ENCODE assay signal across 15 cellular contexts in genomic region chr16:1037023-1037933, GRCh38. TPM values are rescaled to one million over a fixed set of nuclear protein-coding genes. Genes with fewer than 3 reads are reported as not detected.
DNase-seq lines count a peak whose midpoint lies in the region; ATAC-seq, FAIRE-seq and TF ChIP-seq lines count a peak whose summit lies in the region.
"Had no signal": no experiment of that assay in that cellular context is flagged by ENCODE, and none has a peak within 500 bp of the region (broad histone marks: within the 10 kb centered on the region; RNA-seq: fewer than 3 reads in every experiment).

No MANE protein-coding gene starts in this region.

- peak overlapping the region; percentile 96 for H2BK15ac ChIP-seq in neuronal stem cell (ENCODE audit: low read length)

- H3K4ac ChIP-seq in neuronal stem cell (ENCODE audit: low read length) = no peak overlapping the region

- DNase-seq in H54 (ENCODE audit: insufficient read length, low spot score) (peak; percentile 89), NT2/D1 (ENCODE audit: low read depth, low spot score) (no peak), dedifferentiated amniotic fluid mesenchymal stem cell (ENCODE audit: extremely low spot score) (peak; percentile 16), neuronal stem cell (ENCODE audit: low spot score) (no peak), NCI-H1092 treated with DMSO at 0.1 percent for 48 hours (lab: John Stamatoyannopoulos, UW) (no peak)
- DNase-seq in activated naive CD4-positive, alpha-beta T cell treated with anti-CD3 and anti-CD28 coated beads, Interleukin-2, amount 50 U/mL, for 16 hours = no peak
- DNase-seq: activated gamma-delta T cell; NCI-H2081 treated with DMSO at 0.1 percent for 48 hours; occipital lobe; stimulated activated naive CD4-positive, alpha-beta T cell had no signal

- no peak for ATAC-seq in HG02981 (IDR thresholded peaks at IDR 0.05; ENCODE audit: unreplicated experiment)
- no peak for ATAC-seq in GM21381 (IDR thresholded peaks at IDR 0.05; ENCODE audit: unreplicated experiment)
- ATAC-seq: activated CD4-positive, CD25-positive, alpha-beta regulatory T cell treated with anti-CD3 and anti-CD28 coated beads, Interleukin-2, amount 50 U/mL, for 24 hours; left lobe of liver had no signal

- FAIRE-seq in H54 (lab: Jason Lieb, UNC) = no peak

- H4K8ac ChIP-seq in neuronal stem cell (ENCODE audit: low read depth, low read length) = no peak overlapping the region

- H3K79me1 ChIP-seq in neuronal stem cell (ENCODE audit: low read depth, low read length) = peaks cover 4% of the 10 kb centered on the region

- peak overlapping the region; percentile 87 for H2BK120ac ChIP-seq in neuronal stem cell (ENCODE audit: low read depth, low read length)

- H3K18ac ChIP-seq in neuronal stem cell (ENCODE audit: low read length) = peak overlapping the region; percentile 70

- WGBS in neuronal stem cell (ENCODE audit: extremely low coverage in 2 of 2, insufficient read length in 2 of 2, insufficient replicate concordance in 1 of 2), 2 donors = no CpG with 5 or more reads among the region's 33 CpGs

- H3K23ac ChIP-seq in neuronal stem cell (ENCODE audit: low read depth, low read length, poor library complexity) = peak overlapping the region; percentile 93

- peak overlapping the region; percentile 85 for H4K91ac ChIP-seq in neuronal stem cell (ENCODE audit: low read depth, low read length, poor library complexity)

- no peak overlapping the region for H3K27ac ChIP-seq in neuronal stem cell (replicated peaks; ENCODE audit: low read length)

- no peak overlapping the region for H2BK12ac ChIP-seq in neuronal stem cell (ENCODE audit: low read length)

- peak overlapping the region; percentile 45 for H2AFZ ChIP-seq in neuronal stem cell (ENCODE audit: low read length)

- H3K36me3 ChIP-seq in NT2/D1 (ENCODE audit: insufficient read depth, insufficient read length, low read length) = no peaks in the 10 kb centered on the region
- H3K36me3 ChIP-seq in neuronal stem cell (replicated peaks in 1 of 2; ENCODE audit: control insufficient read depth in 2 of 2, insufficient read depth in 2 of 2, low read length in 2 of 2) = no peaks in the 10 kb centered on the region

- peaks cover 22% of the 10 kb centered on the region; the same call in 1 of the 2 replicates for H3K9me3 ChIP-seq in NT2/D1 (ENCODE audit: insufficient read depth, low read length)
- H3K9me3 ChIP-seq in neuronal stem cell (replicated peaks in 1 of 2; ENCODE audit: control insufficient read depth in 2 of 2, insufficient read depth in 1 of 2, low read depth in 1 of 2, low read length in 2 of 2) = peaks cover 8 to 11% of the 10 kb centered on the region in 2 donors

- peak overlapping the region; percentile 69 for H3K9ac ChIP-seq in NT2/D1 (ENCODE audit: insufficient read length, low read depth)
- peak overlapping the region; percentile 44 for H3K9ac ChIP-seq in neuronal stem cell (ENCODE audit: low read depth, low read length, poor library complexity)

- TF ChIP-seq POLR2A in H54 (IDR thresholded peaks at IDR 0.05; ENCODE audit: low read depth, low read length) = no peak

- H3K4me1 ChIP-seq in NT2/D1 (ENCODE audit: insufficient read depth, insufficient read length) (peaks cover 16% of the 10 kb centered on the region), neuronal stem cell (ENCODE audit: control insufficient read depth in 2 of 2, insufficient read depth in 1 of 2, low read depth in 1 of 2, low read length in 2 of 2) (peaks cover 0 to 3% of the 10 kb centered on the region in 2 donors)

- no peak overlapping the region for H3K4me2 ChIP-seq in neuronal stem cell (ENCODE audit: insufficient read depth, low read length, poor library complexity, severe bottlenecking)

- H3K27me3 ChIP-seq in NT2/D1 (ENCODE audit: insufficient read depth, insufficient read length) (peaks cover 2% of the 10 kb centered on the region), neuronal stem cell (ENCODE audit: control insufficient read depth in 3 of 3, insufficient read depth in 3 of 3, low read depth in 1 of 3, low read length in 3 of 3) (peaks cover 0 to 15% (median 0%) of the 10 kb centered on the region in 3 experiments)

- peak overlapping the region; percentile 82 for H3K14ac ChIP-seq in neuronal stem cell (ENCODE audit: low read length)

- H3K4me3 ChIP-seq in NT2/D1 (ENCODE audit: insufficient read length, low read depth) = no peak overlapping the region
- H3K4me3 ChIP-seq in neuronal stem cell (ENCODE audit: low read length in 2 of 2) = no peak overlapping the region

- H2AK5ac ChIP-seq in neuronal stem cell (ENCODE audit: low read depth, low read length) = peak overlapping the region; percentile 98

- H2BK5ac ChIP-seq in neuronal stem cell (ENCODE audit: low read length) = peak overlapping the region; percentile 44

RNA-seq across cellular contexts. Expression of gene SSTR5, which starts 35.3 kb away (rescaled TPM):
- not detected for polyA plus RNA-seq in neuronal stem cell (2013, experiment 1 of 2)
- not detected for polyA plus RNA-seq in neuronal stem cell (2013, experiment 2 of 2)
- polyA plus RNA-seq: fibroblast of lung had no signal

RNA-seq across cellular contexts. Expression of gene SOX8, which starts 55.7 kb away (rescaled TPM):
- polyA plus RNA-seq in neuronal stem cell (2013, experiment 1 of 2) = 5.1 TPM
- polyA plus RNA-seq in neuronal stem cell (2013, experiment 2 of 2) = 5.2 TPM

RNA-seq across cellular contexts. Expression of gene C1QTNF8, which starts 58.8 kb away (rescaled TPM):
- polyA plus RNA-seq in neuronal stem cell (2013, experiment 1 of 2) = not detected
- polyA plus RNA-seq in neuronal stem cell (2013, experiment 2 of 2) = not detected
- polyA plus RNA-seq: fibroblast of lung had no signal

Comparison
In these comparisons a context has a peak if more than half of its experiments do, and no peak if none do; other contexts are left out.
1. DNase-seq: peak in H54 (single experiment) and dedifferentiated amniotic fluid mesenchymal stem cell (single experiment); none in NT2/D1 (single experiment), neuronal stem cell (single experiment), NCI-H1092 treated with DMSO at 0.1 percent for 48 hours (single experiment) and activated naive CD4-positive, alpha-beta T cell treated with anti-CD3 and anti-CD28 coated beads, Interleukin-2, amount 50 U/mL, for 16 hours (single experiment).